ENCODE assay signal across 9 cellular contexts in genomic region chr3:162073422-162073821, GRCh38.
"Had no signal": no experiment of that assay in that cellular context is flagged by ENCODE, and none has a peak within 500 bp of the region (broad histone marks: within the 10 kb centered on the region; RNA-seq: fewer than 3 reads in every experiment).

No MANE protein-coding gene starts in this region.

- H3K9me3 ChIP-seq: HAP-1 had no signal

- H3K27ac Mint-ChIP-seq: HFFc6, IgD-negative memory B cell had no signal

- H3K36me3 ChIP-seq: HAP-1 had no signal

- H3K27me3 Mint-ChIP-seq: IgD-negative memory B cell had no signal

- H3K9me3 Mint-ChIP-seq: HFFc6 had no signal

- H3K4me1 ChIP-seq: HAP-1 had no signal

- H3K4me3 Mint-ChIP-seq: HFFc6, IgD-negative memory B cell had no signal

- H3K4me1 Mint-ChIP-seq: IgD-negative memory B cell had no signal

- ATAC-seq: HCT116, HepG2 had no signal

- H3K27ac ChIP-seq: GM23248, HL-60 had no signal

- H3K36me3 Mint-ChIP-seq: IgD-negative memory B cell had no signal

- H3K4me3 ChIP-seq: GM23248, HAP-1 had no signal

- H2AFZ ChIP-seq: GM23248 had no signal

- H3K9ac ChIP-seq: GM23248 had no signal

- DNase-seq: GM23248, GOT3, H7, HFFc6 had no signal
